1 cellular context compared by ENCODE assay signal in the genomic region with DNA sequence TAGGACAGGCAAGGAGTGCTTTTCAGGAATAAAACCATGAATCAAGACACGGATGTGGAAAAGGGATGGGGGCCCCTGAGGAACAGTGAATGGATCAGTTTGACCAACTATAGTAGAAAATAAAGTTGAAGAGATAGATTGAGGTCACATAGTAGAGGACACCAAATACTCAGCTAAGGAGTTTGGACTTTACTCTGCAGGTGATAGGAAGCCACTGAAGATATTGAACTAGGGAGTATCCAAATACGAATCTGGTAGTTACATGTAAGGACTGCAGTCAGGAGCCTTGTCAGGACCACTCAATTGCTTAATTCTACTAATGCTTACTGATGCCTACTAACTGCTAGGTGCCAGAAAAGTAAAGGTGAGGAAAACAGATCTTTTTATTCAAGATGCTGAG.
TF ChIP-seq lines count a peak whose summit lies in the region.

No MANE protein-coding gene starts in this region.

TF ChIP-seq in liver, 16 proteins besides CTCF, POLR2A, EP300 and RAD21 (continued from another document):
- TF ChIP-seq, protein P1, sequence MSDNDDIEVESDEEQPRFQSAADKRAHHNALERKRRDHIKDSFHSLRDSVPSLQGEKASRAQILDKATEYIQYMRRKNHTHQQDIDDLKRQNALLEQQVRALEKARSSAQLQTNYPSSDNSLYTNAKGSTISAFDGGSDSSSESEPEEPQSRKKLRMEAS (IDR thresholded peaks at IDR 0.05): no peak
- TF ChIP-seq SP1 (IDR thresholded peaks at IDR 0.05) (peak; percentile 35), HNF4G (IDR thresholded peaks at IDR 0.05) (peak; percentile 42), JUND (IDR thresholded peaks at IDR 0.05) (no peak), YY1 (IDR thresholded peaks at IDR 0.05) (no peak), RXRA (IDR thresholded peaks at IDR 0.05) (peak; percentile 23 to 38), FOXA2 (IDR thresholded peaks at IDR 0.05) (no peak), NR2F2 (IDR thresholded peaks at IDR 0.05) (no peak)
- TF ChIP-seq, protein P2, sequence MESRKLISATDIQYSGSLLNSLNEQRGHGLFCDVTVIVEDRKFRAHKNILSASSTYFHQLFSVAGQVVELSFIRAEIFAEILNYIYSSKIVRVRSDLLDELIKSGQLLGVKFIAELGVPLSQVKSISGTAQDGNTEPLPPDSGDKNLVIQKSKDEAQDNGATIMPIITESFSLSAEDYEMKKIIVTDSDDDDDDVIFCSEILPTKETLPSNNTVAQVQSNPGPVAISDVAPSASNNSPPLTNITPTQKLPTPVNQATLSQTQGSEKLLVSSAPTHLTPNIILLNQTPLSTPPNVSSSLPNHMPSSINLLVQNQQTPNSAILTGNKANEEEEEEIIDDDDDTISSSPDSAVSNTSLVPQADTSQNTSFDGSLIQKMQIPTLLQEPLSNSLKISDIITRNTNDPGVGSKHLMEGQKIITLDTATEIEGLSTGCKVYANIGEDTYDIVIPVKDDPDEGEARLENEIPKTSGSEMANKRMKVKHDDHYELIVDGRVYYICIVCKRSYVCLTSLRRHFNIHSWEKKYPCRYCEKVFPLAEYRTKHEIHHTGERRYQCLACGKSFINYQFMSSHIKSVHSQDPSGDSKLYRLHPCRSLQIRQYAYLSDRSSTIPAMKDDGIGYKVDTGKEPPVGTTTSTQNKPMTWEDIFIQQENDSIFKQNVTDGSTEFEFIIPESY (IDR thresholded peaks at IDR 0.05): no peak
- TF ChIP-seq, protein P3, sequence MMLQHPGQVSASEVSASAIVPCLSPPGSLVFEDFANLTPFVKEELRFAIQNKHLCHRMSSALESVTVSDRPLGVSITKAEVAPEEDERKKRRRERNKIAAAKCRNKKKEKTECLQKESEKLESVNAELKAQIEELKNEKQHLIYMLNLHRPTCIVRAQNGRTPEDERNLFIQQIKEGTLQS (IDR thresholded peaks at IDR 0.05): no peak
